In genomic region chr19:17946965-17947784, GRCh38 we compare ENCODE assay signal across 8 cellular contexts. TPM values are rescaled to one million over a fixed set of nuclear protein-coding genes. Genes with fewer than 3 reads are reported as not detected.
A peak's percentile ranks its signal among the peaks of the same experiment; 100 is the strongest.
DNase-seq lines count a peak whose midpoint lies in the region; ATAC-seq and TF ChIP-seq lines count a peak whose summit lies in the region.

No MANE protein-coding gene starts in this region.

- TF ChIP-seq CTCF in fibroblast of lung (conservative IDR thresholded peaks at IDR 0.05 in 1 of 2, IDR thresholded peaks at IDR 0.05 in 1 of 2; ENCODE audit: low read depth in 1 of 2, low read length in 2 of 2) = no peak
- TF ChIP-seq CTCF in osteocyte (IDR thresholded peaks at IDR 0.05) = peak; percentile 13

- H3K27ac ChIP-seq in fibroblast of lung (ENCODE audit: insufficient read depth, low read length) = no peak overlapping the region

- peak; percentile 43 for DNase-seq in activated T-cell treated with anti-CD3 and anti-CD28 coated beads, Interleukin-2, amount 50 U/mL, for 24 hours
- DNase-seq in activated T-cell treated with anti-CD3 and anti-CD28 coated beads, Interleukin-2, amount 50 U/mL, for 1 hour = no peak
- peak; percentile 57 for DNase-seq in SK-N-DZ (ENCODE audit: low spot score)
- no peak for DNase-seq in fibroblast of lung (ENCODE audit: low read depth in 2 of 2)
- no peak for DNase-seq in osteocyte (ENCODE audit: extremely low spot score, unreplicated experiment)
- no peak for DNase-seq in SW 1271 (lab: John Stamatoyannopoulos, UW)
- no peak for DNase-seq in amygdala (lab: John Stamatoyannopoulos, UW)

- H3K27me3 ChIP-seq in fibroblast of lung (ENCODE audit: control insufficient read depth, insufficient read depth, low read length) = peaks cover 28% of the 10 kb centered on the region

- H3K9me3 ChIP-seq in fibroblast of lung (ENCODE audit: control insufficient read depth, insufficient read depth, low read depth, low read length) = no peaks in the 10 kb centered on the region

- peak overlapping the region; percentile 94 for H3K27ac Mint-ChIP-seq in activated T-cell treated with anti-CD3 and anti-CD28 coated beads, Interleukin-2, amount 50 U/mL, for 24 hours
- peak overlapping the region; percentile 77 for H3K27ac Mint-ChIP-seq in osteocyte (ENCODE audit: unreplicated experiment)

- no peaks in the 10 kb centered on the region for H3K79me2 ChIP-seq in fibroblast of lung (ENCODE audit: control insufficient read depth, insufficient read depth, low read length)

- H3K4me1 ChIP-seq in fibroblast of lung (ENCODE audit: control insufficient read depth, extremely low read depth, insufficient read depth, low read length) = peaks cover 7% of the 10 kb centered on the region

- peaks cover 4% of the 10 kb centered on the region for H3K36me3 ChIP-seq in fibroblast of lung (ENCODE audit: control insufficient read depth, insufficient read depth, low read length)

- no peaks in the 10 kb centered on the region for H3K9me3 Mint-ChIP-seq in activated T-cell treated with anti-CD3 and anti-CD28 coated beads, Interleukin-2, amount 50 U/mL, for 24 hours
- no peaks in the 10 kb centered on the region for H3K9me3 Mint-ChIP-seq in osteocyte (ENCODE audit: unreplicated experiment)

- H3K4me2 ChIP-seq in fibroblast of lung (ENCODE audit: extremely low read depth, insufficient read depth, low read length) = peak overlapping the region; percentile 77

- peak overlapping the region; percentile 75 for H3K4me3 Mint-ChIP-seq in activated T-cell treated with anti-CD3 and anti-CD28 coated beads, Interleukin-2, amount 50 U/mL, for 24 hours
- H3K4me3 Mint-ChIP-seq in osteocyte (ENCODE audit: unreplicated experiment) = peak overlapping the region; percentile 79

- H2AFZ ChIP-seq in fibroblast of lung (ENCODE audit: low read length) = peak overlapping the region; percentile 77

- H3K36me3 Mint-ChIP-seq in activated T-cell treated with anti-CD3 and anti-CD28 coated beads, Interleukin-2, amount 50 U/mL, for 24 hours (ENCODE audit: low read depth) = peaks cover 21% of the 10 kb centered on the region
- no peaks in the 10 kb centered on the region for H3K36me3 Mint-ChIP-seq in osteocyte (ENCODE audit: unreplicated experiment)

- peak; percentile 20 for ATAC-seq in HG02970 (IDR thresholded peaks at IDR 0.05; ENCODE audit: low FRiP score, unreplicated experiment)

- H3K4me1 Mint-ChIP-seq in activated T-cell treated with anti-CD3 and anti-CD28 coated beads, Interleukin-2, amount 50 U/mL, for 24 hours (ENCODE audit: low read depth) = peaks cover 48% of the 10 kb centered on the region
- H3K4me1 Mint-ChIP-seq in osteocyte (ENCODE audit: unreplicated experiment) = peaks cover 35% of the 10 kb centered on the region

- H4K20me1 ChIP-seq in fibroblast of lung (ENCODE audit: control insufficient read depth, extremely low read depth, insufficient read depth, low read length) = no peaks in the 10 kb centered on the region

- peak overlapping the region; percentile 5 for H3K9ac ChIP-seq in fibroblast of lung (ENCODE audit: insufficient read depth, low read length)

- H3K4me3 ChIP-seq in fibroblast of lung (replicated peaks in 1 of 4; ENCODE audit: control extremely low read depth in 1 of 4, insufficient read depth in 1 of 4, low read depth in 3 of 4, low read length in 4 of 4) = peak overlapping the region; percentile 28 to 61 (median 40)

- H3K27me3 Mint-ChIP-seq in activated T-cell treated with anti-CD3 and anti-CD28 coated beads, Interleukin-2, amount 50 U/mL, for 24 hours = peaks cover 33% of the 10 kb centered on the region
- H3K27me3 Mint-ChIP-seq in osteocyte (ENCODE audit: unreplicated experiment) = peaks cover 28% of the 10 kb centered on the region

RNA-seq across cellular contexts. Expression of gene CCDC124, which starts 14.4 kb away (rescaled TPM):
- 29.3 and 53.5 TPM in 2 replicates for polyA plus RNA-seq in SK-N-DZ (2014; cell fraction: cytosol; rRNA removed)
- polyA plus RNA-seq in SK-N-DZ (2014; cell fraction: nucleus; rRNA removed) = 17.7 and 45.8 TPM in 2 replicates
- total RNA-seq in fibroblast of lung (31.1 and 37.2 TPM in 2 replicates), osteocyte (81.9 and 84.9 TPM in 2 replicates)
- polyA plus RNA-seq in fibroblast of lung = 44.3 and 54.0 TPM in 2 replicates
- 90.0 and 127 TPM in 2 replicates for polyA plus RNA-seq in fibroblast of lung (2012)
- polyA minus RNA-seq in fibroblast of lung (ENCODE audit: low replicate concordance) = 3.0 and 11.0 TPM in 2 replicates

RNA-seq across cellular contexts. Expression of gene KCNN1, which starts 19.7 kb away (rescaled TPM):
- 12.7 and 14.1 TPM in 2 replicates for polyA plus RNA-seq in SK-N-DZ (2014; cell fraction: cytosol; rRNA removed)
- 10.7 and 17.0 TPM in 2 replicates for polyA plus RNA-seq in SK-N-DZ (2014; cell fraction: nucleus; rRNA removed)
- total RNA-seq in fibroblast of lung = under 0.01 TPM in 2 replicates
- polyA plus RNA-seq in fibroblast of lung = not detected in 2 replicates
- not detected in 2 replicates for polyA plus RNA-seq in fibroblast of lung (2012)
- not detected in 2 replicates for polyA minus RNA-seq in fibroblast of lung (ENCODE audit: low replicate concordance)
- total RNA-seq in osteocyte = not detected in 2 replicates

Comparison
In these comparisons a context has a peak if more than half of its experiments do, and no peak if none do; other contexts are left out.
1. DNase-seq: peak in activated T-cell treated with anti-CD3 and anti-CD28 coated beads, Interleukin-2, amount 50 U/mL, for 24 hours (single experiment) and SK-N-DZ (single experiment); none in activated T-cell treated with anti-CD3 and anti-CD28 coated beads, Interleukin-2, amount 50 U/mL, for 1 hour (single experiment), fibroblast of lung (0 of 2), osteocyte (single experiment), SW 1271 (0 of 2) and amygdala (0 of 56).